In genomic region chr1:114757455-114758250, GRCh38 we compare ENCODE assay signal across 1 cellular context.
TF ChIP-seq lines count a peak whose summit lies in the region.

TSS of gene CSDE1 (minus strand) at chr1:114757984. CDS start at chr1:114739890, 18,094 bp downstream.

TF ChIP-seq in GM23338, 12 proteins besides CTCF, POLR2A, EP300 and RAD21 (continued from another document):
- TF ChIP-seq CREB1 (CRISPR knock-in tag; IDR thresholded peaks at IDR 0.05; ENCODE audit: low read depth), result peak; percentile 69
- TF ChIP-seq STAT1 (IDR thresholded peaks at IDR 0.05; ENCODE audit: unreplicated experiment), result no peak
- TF ChIP-seq EZH2 (IDR thresholded peaks at IDR 0.05; ENCODE audit: low read depth, unreplicated experiment), result no peak
- TF ChIP-seq NANOG (IDR thresholded peaks at IDR 0.05; ENCODE audit: borderline replicate concordance), result no peak
- no peak for TF ChIP-seq ZNF114 (CRISPR knock-in tag; IDR thresholded peaks at IDR 0.05)
